ENCODE assay signal across 22 cellular contexts in the genomic region with DNA sequence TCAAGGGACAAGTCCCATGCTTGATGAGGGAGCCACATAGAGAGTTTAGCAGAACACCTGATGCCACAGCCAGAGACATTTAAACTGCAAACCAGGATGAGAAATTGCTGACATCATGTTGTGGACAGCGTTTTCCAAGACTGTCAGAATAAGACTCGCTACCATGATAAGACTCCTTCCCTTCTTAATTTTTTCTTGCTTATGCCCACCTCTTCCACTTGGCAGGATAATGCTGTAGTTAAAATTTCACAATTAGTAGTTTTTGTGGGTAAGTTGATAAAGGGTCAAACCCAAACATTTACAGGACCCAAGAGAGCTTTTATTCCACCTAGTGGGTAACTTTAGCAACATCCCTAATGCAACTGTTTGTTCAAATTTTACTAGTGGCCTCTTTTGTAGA. TPM values are rescaled to one million over a fixed set of nuclear protein-coding genes. Genes with fewer than 3 reads are reported as not detected.
A peak's percentile ranks its signal among the peaks of the same experiment; 100 is the strongest.
DNase-seq lines count a peak whose midpoint lies in the region; ATAC-seq and TF ChIP-seq lines count a peak whose summit lies in the region.
"Had no signal": no experiment of that assay in that cellular context is flagged by ENCODE, and none has a peak within 500 bp of the region (broad histone marks: within the 10 kb centered on the region; RNA-seq: fewer than 3 reads in every experiment).

No MANE protein-coding gene starts in this region.

- no peak for ATAC-seq in GM18519 (IDR thresholded peaks at IDR 0.05; ENCODE audit: low FRiP score, unreplicated experiment)
- ATAC-seq in HG03095 (IDR thresholded peaks at IDR 0.05; ENCODE audit: unreplicated experiment): no peak
- ATAC-seq: natural killer cell treated with Interleukin-12 subunit alpha and Interleukin-12 subunit beta and Interleukin-15 and Interleukin-18, amount 100 ng/mL, for 72 hours; stimulated activated naive CD8-positive, alpha-beta T cell treated with anti-CD3 and anti-CD28 coated beads, Interleukin-15, amount 100 ng/mL, for 72 hours had no signal

- TF ChIP-seq CTCF in BE2C (IDR thresholded peaks at IDR 0.05; ENCODE audit: low read depth, low read length) (peak; percentile 16; the same call in 1 of the 2 replicates), HFFc6 (IDR thresholded peaks at IDR 0.05) (peak; percentile 41; the same call in 1 of the 2 replicates), OCI-LY7 (conservative IDR thresholded peaks at IDR 0.05; ENCODE audit: low read length) (peak; percentile 49), fibroblast of pulmonary artery (IDR thresholded peaks at IDR 0.05; ENCODE audit: low read length, missing control alignments) (peak; percentile 11)

- intact Hi-C loops in OCI-LY7 (cut with micrococcal nuclease; ENCODE audit: unreplicated experiment): loop anchor here (10.0 kb wide), 1 partner anchor 266 kb away; no protein-coding TSS in a partner anchor

- H3K9me3 ChIP-seq in BE2C (no peaks in the 10 kb centered on the region), OCI-LY7 (ENCODE audit: low read length) (peaks cover 8% of the 10 kb centered on the region; the same call in 1 of the 2 replicates), GM23248 (ENCODE audit: low read depth) (no peaks in the 10 kb centered on the region)
- H3K9me3 ChIP-seq: esophagus muscularis mucosa had no signal

- no peak overlapping the region for H3K4me3 Mint-ChIP-seq in HFFc6
- H3K4me3 Mint-ChIP-seq: activated CD4-positive, alpha-beta memory T cell treated with anti-CD3 and anti-CD28 coated beads, Interleukin-2, amount 10 ng/mL, durations not matched to agents 7 days and 5 days; activated naive CD8-positive, alpha-beta T cell treated with anti-CD3 and anti-CD28 coated beads for 36 hours; memory B cell; natural killer cell treated with Interleukin-12 subunit alpha and Interleukin-12 subunit beta and Interleukin-15 and Interleukin-18, amount 100 ng/mL, for 72 hours; stimulated activated naive CD8-positive, alpha-beta T cell treated with anti-CD3 and anti-CD28 coated beads, Interleukin-15, amount 100 ng/mL, for 72 hours had no signal

- peaks cover 1% of the 10 kb centered on the region; the same call in 1 of the 2 replicates for H3K27me3 Mint-ChIP-seq in HFFc6 (ENCODE audit: insufficient read depth)

- H3K79me2 ChIP-seq in OCI-LY7 (ENCODE audit: insufficient read depth, low read depth, low read length) (peaks cover 18% of the 10 kb centered on the region), GM23248 (ENCODE audit: insufficient read depth) (peaks cover 19% of the 10 kb centered on the region)

- H4K20me1 ChIP-seq in OCI-LY7 (ENCODE audit: insufficient read depth, low read length): peaks cover 4% of the 10 kb centered on the region
- H4K20me1 ChIP-seq in GM23248 (ENCODE audit: insufficient read depth): peaks cover 4% of the 10 kb centered on the region; the same call in 1 of the 2 replicates

- peaks cover 31% of the 10 kb centered on the region for H3K4me1 Mint-ChIP-seq in HFFc6 (ENCODE audit: low read depth)

- H3K4me1 ChIP-seq in BE2C (no peaks in the 10 kb centered on the region; the same call in 1 of the 2 replicates), OCI-LY7 (ENCODE audit: insufficient read depth, low read length, poor library complexity, severe bottlenecking) (peaks cover 22% of the 10 kb centered on the region), GM23248 (ENCODE audit: insufficient read depth) (peaks cover 5% of the 10 kb centered on the region)

- H3K9me2 ChIP-seq in OCI-LY7 (ENCODE audit: insufficient read depth, low read length): no peaks in the 10 kb centered on the region
- H3K9me2 ChIP-seq in GM23248 (ENCODE audit: insufficient read depth): no peaks in the 10 kb centered on the region

- H3K4me2 ChIP-seq in OCI-LY7 (ENCODE audit: low read length) (no peak overlapping the region), GM23248 (ENCODE audit: unreplicated experiment) (no peak overlapping the region)
- H3K4me2 ChIP-seq: KMS-11, PC-9 had no signal

- no peaks in the 10 kb centered on the region for H3K36me3 Mint-ChIP-seq in HFFc6 (ENCODE audit: low read depth)

- no peak for DNase-seq in BE2C
- DNase-seq in HFFc6: no peak
- no peak for DNase-seq in OCI-LY7 (ENCODE audit: low spot score)
- DNase-seq in fibroblast of pulmonary artery (ENCODE audit: low read depth): no peak
- DNase-seq in GM23248: no peak
- DNase-seq in DMS153 (lab: John Stamatoyannopoulos, UW): no peak
- DNase-seq: ACHN; activated CD4-positive, alpha-beta memory T cell treated with anti-CD3 and anti-CD28 coated beads, Interleukin-2, amount 10 ng/mL, durations not matched to agents 7 days and 5 days; activated naive CD8-positive, alpha-beta T cell treated with anti-CD3 and anti-CD28 coated beads for 36 hours; dorsolateral prefrontal cortex; GF-D8; glutamatergic neuron; NCI-H187; NCI-H510A treated with DMSO at 0.1 percent for 48 hours; PC-9; stimulated activated naive CD8-positive, alpha-beta T cell treated with anti-CD3 and anti-CD28 coated beads, Interleukin-15, amount 100 ng/mL, for 72 hours had no signal

- H3K27me3 ChIP-seq in BE2C: no peaks in the 10 kb centered on the region
- no peaks in the 10 kb centered on the region for H3K27me3 ChIP-seq in GM23248 (replicated peaks; ENCODE audit: insufficient read depth)
- H3K27me3 ChIP-seq: dorsolateral prefrontal cortex, esophagus muscularis mucosa had no signal

- 0 out of 2 replicates have a peak, but pooled peaks cover 4% of the 10 kb centered on the region for H3F3A ChIP-seq in GM23248 (ENCODE audit: insufficient read depth)

- no peaks in the 10 kb centered on the region for H3K36me3 ChIP-seq in BE2C
- no peaks in the 10 kb centered on the region for H3K36me3 ChIP-seq in OCI-LY7 (ENCODE audit: insufficient read depth, low read length)
- no peaks in the 10 kb centered on the region for H3K36me3 ChIP-seq in GM23248 (ENCODE audit: low read depth)
- H3K36me3 ChIP-seq: esophagus muscularis mucosa had no signal

- H3K4me3 ChIP-seq in BE2C (ENCODE audit: low read depth, low read length) (no peak overlapping the region), OCI-LY7 (ENCODE audit: low read depth, low read length, poor library complexity, severe bottlenecking) (no peak overlapping the region), fibroblast of pulmonary artery (replicated peaks; ENCODE audit: low read depth, low read length) (no peak overlapping the region), GM23248 (no peak overlapping the region)
- H3K4me3 ChIP-seq: dorsolateral prefrontal cortex, esophagus muscularis mucosa, PC-9 had no signal

- H3K27ac ChIP-seq in OCI-LY7 (ENCODE audit: low read depth, low read length, poor library complexity, severe bottlenecking): no peak overlapping the region
- H3K27ac ChIP-seq in GM23248: no peak overlapping the region
- H3K27ac ChIP-seq: dorsolateral prefrontal cortex, esophagus muscularis mucosa, KMS-11, PC-9 had no signal

- POLR2A ChIA-PET in OCI-LY7 (lab: Charles Lee): interaction anchor here (0.7 kb wide), 1 partner anchor 188 kb away, joined by 3 read pairs; no protein-coding TSS in a partner anchor

- CTCF ChIA-PET in OCI-LY7 (lab: Charles Lee; ENCODE audit: unreplicated experiment): no interaction called here

- no peak overlapping the region for H3K27ac Mint-ChIP-seq in HFFc6
- H3K27ac Mint-ChIP-seq: activated CD4-positive, alpha-beta memory T cell treated with anti-CD3 and anti-CD28 coated beads, Interleukin-2, amount 10 ng/mL, durations not matched to agents 7 days and 5 days; activated naive CD8-positive, alpha-beta T cell treated with anti-CD3 and anti-CD28 coated beads for 36 hours; memory B cell; natural killer cell treated with Interleukin-12 subunit alpha and Interleukin-12 subunit beta and Interleukin-15 and Interleukin-18, amount 100 ng/mL, for 72 hours; stimulated activated naive CD8-positive, alpha-beta T cell treated with anti-CD3 and anti-CD28 coated beads, Interleukin-15, amount 100 ng/mL, for 72 hours had no signal

- 70 to 82% methylated on average over 2 of the region's 2 CpGs for WGBS in GM23248 (ENCODE audit: low coverage in 1 of 2, low lambda C conversion rate in 2 of 2, missing lambda C conversion rate in 2 of 2), 2 experiments

- in situ Hi-C loops in GM23248 (cut with MboI): no loop called here

- H3K9me3 Mint-ChIP-seq in HFFc6: no peaks in the 10 kb centered on the region
- H3K9me3 Mint-ChIP-seq: memory B cell; natural killer cell treated with Interleukin-12 subunit alpha and Interleukin-12 subunit beta and Interleukin-15 and Interleukin-18, amount 100 ng/mL, for 72 hours had no signal

- no peak overlapping the region for H3K9ac ChIP-seq in GM23248
- H3K9ac ChIP-seq: KMS-11 had no signal

- H2AFZ ChIP-seq in OCI-LY7 (ENCODE audit: low read length) (peak overlapping the region; percentile 26; the same call in 1 of the 2 replicates), GM23248 (no peak overlapping the region)
- H2AFZ ChIP-seq: PC-9 had no signal

- BruUV-seq in OCI-LY7 (replicated peaks; lab: Mats Ljungman, UMichigan): no TSS peak

RNA-seq across cellular contexts. Expression of a gene that starts 3.0 kb away (rescaled TPM):
- polyA plus RNA-seq in BE2C (2012; ENCODE audit: insufficient read depth, insufficient read length, low read depth): 25.9 TPM
- 10 to 100 TPM; 23.7 to 31.8 (median 27.6) TPM for total RNA-seq in HFFc6 (2021; fragmentation: NEBNext Ultra II Directional; extraction: Animal tissue kit (Norgen Biotek cat#: 25700))
- 36.2 and 44.1 TPM in 2 replicates for total RNA-seq in OCI-LY7 (2014; rRNA removed; shearing (Covaris generic))
- total RNA-seq in OCI-LY7 (2022): 59.0 and 72.8 TPM in 2 replicates
- 10.9 and 14.8 TPM in 2 replicates for total RNA-seq in GM23248 (2014; rRNA removed; shearing (Covaris generic))
- 32.3 and 34.4 TPM in 2 replicates for polyA plus RNA-seq in GM23248 (2016; fragmentation: Nextera tagmentation; extraction: Ambion mirVana)
